ENCODE assay signal across 8 cellular contexts in genomic region chr11:67353317-67354313, GRCh38. TPM values are rescaled to one million over a fixed set of nuclear protein-coding genes. Genes with fewer than 3 reads are reported as not detected.
DNase-seq lines count a peak whose midpoint lies in the region; ATAC-seq, FAIRE-seq and TF ChIP-seq lines count a peak whose summit lies in the region.

POLD4 (minus strand) TSS chr11:67353546; CDS start chr11:67353399, 147 bp downstream.

- H3K4me3 Mint-ChIP-seq in activated naive CD8-positive, alpha-beta T cell treated with anti-CD3 and anti-CD28 coated beads, Interleukin-2, amount 50 U/mL, for 24 hours = peak within 1 kb of the TSS; percentile 96

- H4K12ac ChIP-seq in trophoblast cell (ENCODE audit: low read depth, low read length) = peak within 1 kb of the TSS; percentile 72

- peak within 1 kb of the TSS; percentile 66 for H2BK120ac ChIP-seq in trophoblast cell (ENCODE audit: insufficient read depth, low read length, poor library complexity)

- peak; percentile 92 to 96 for TF ChIP-seq EP300 in tibial nerve (IDR thresholded peaks at IDR 0.05)

- TF ChIP-seq CTCF in cardiac muscle cell (IDR thresholded peaks at IDR 0.05; ENCODE audit: low read depth, low read length) (no peak), tibial nerve (IDR thresholded peaks at IDR 0.05) (peak in 2 of 5 experiments; percentile 8 to 47)

- H2AFZ ChIP-seq in trophoblast cell (ENCODE audit: insufficient read depth, low read length, poor library complexity) = peak within 1 kb of the TSS; percentile 61

- peaks cover 74% of the 10 kb centered on the region for H3K4me1 Mint-ChIP-seq in activated naive CD8-positive, alpha-beta T cell treated with anti-CD3 and anti-CD28 coated beads, Interleukin-2, amount 50 U/mL, for 24 hours

- no peaks in the 10 kb centered on the region for H3K9me3 Mint-ChIP-seq in activated naive CD8-positive, alpha-beta T cell treated with anti-CD3 and anti-CD28 coated beads, Interleukin-2, amount 50 U/mL, for 24 hours

- peak within 1 kb of the TSS; percentile 78 for H2BK12ac ChIP-seq in trophoblast cell (ENCODE audit: low read length)

- TF ChIP-seq POLR2A in GM12892 (IDR thresholded peaks at IDR 0.05; ENCODE audit: low read depth, low read length) (peak; percentile 90), tibial nerve (IDR thresholded peaks at IDR 0.05) (peak; percentile 83 to 90)

- H3K27ac ChIP-seq in cardiac muscle cell (peak within 1 kb of the TSS; percentile 91), trophoblast cell (ENCODE audit: low read depth, low read length) (peak within 1 kb of the TSS; percentile 91), tibial nerve (peak within 1 kb of the TSS; percentile 94 to 99 (median 98))

- H3K36me3 Mint-ChIP-seq in activated naive CD8-positive, alpha-beta T cell treated with anti-CD3 and anti-CD28 coated beads, Interleukin-2, amount 50 U/mL, for 24 hours (ENCODE audit: low read depth) = no peaks in the 10 kb centered on the region

- no peaks in the 10 kb centered on the region for H3K27me3 Mint-ChIP-seq in activated naive CD8-positive, alpha-beta T cell treated with anti-CD3 and anti-CD28 coated beads, Interleukin-2, amount 50 U/mL, for 24 hours

- H3K9me3 ChIP-seq in cardiac muscle cell (ENCODE audit: low read depth) = no peaks in the 10 kb centered on the region
- no peaks in the 10 kb centered on the region for H3K9me3 ChIP-seq in trophoblast cell (ENCODE audit: insufficient read depth, low read depth, low read length)
- H3K9me3 ChIP-seq in tibial nerve = no peaks in the 10 kb centered on the region

- peaks cover 10% of the 10 kb centered on the region for H3K4me1 ChIP-seq in cardiac muscle cell (ENCODE audit: low read depth)
- peaks cover 18 to 25% of the 10 kb centered on the region in 2 experiments for H3K4me1 ChIP-seq in trophoblast cell (ENCODE audit: control insufficient read depth in 1 of 2, insufficient read depth in 2 of 2, low read length in 2 of 2)
- peaks cover 4 to 85% (median 68%) of the 10 kb centered on the region in 4 donors for H3K4me1 ChIP-seq in tibial nerve

- H4K91ac ChIP-seq in trophoblast cell (ENCODE audit: low read depth, low read length) = peak within 1 kb of the TSS; percentile 93

- H3K27me3 ChIP-seq in cardiac muscle cell = no peaks in the 10 kb centered on the region
- no peaks in the 10 kb centered on the region for H3K27me3 ChIP-seq in trophoblast cell (ENCODE audit: insufficient read depth, low read length)
- no peaks in the 10 kb centered on the region for H3K27me3 ChIP-seq in tibial nerve

- H3K4me2 ChIP-seq in trophoblast cell (ENCODE audit: low read length) = peak within 1 kb of the TSS; percentile 87

- peak within 1 kb of the TSS; percentile 77 for H3K4ac ChIP-seq in trophoblast cell (ENCODE audit: low read depth, low read length)

- peak within 1 kb of the TSS; percentile 76 for H2BK5ac ChIP-seq in trophoblast cell (ENCODE audit: low read depth, low read length, poor library complexity)

- H3K18ac ChIP-seq in trophoblast cell (ENCODE audit: low read length) = peak within 1 kb of the TSS; percentile 61

- FAIRE-seq in GM12892 (lab: Jason Lieb, UNC) = peak; percentile 99

- peak within 1 kb of the TSS; percentile 87 for H4K8ac ChIP-seq in trophoblast cell (ENCODE audit: low read depth, low read length)

- H3K36me3 ChIP-seq in cardiac muscle cell (no peaks in the 10 kb centered on the region), trophoblast cell (ENCODE audit: control insufficient read depth in 1 of 2, insufficient read depth in 2 of 2, low read length in 2 of 2) (no peaks in the 10 kb centered on the region), tibial nerve (no peaks in the 10 kb centered on the region)

- H3K9ac ChIP-seq in trophoblast cell (ENCODE audit: low read length) = peak within 1 kb of the TSS; percentile 71

- H3K79me2 ChIP-seq in trophoblast cell (ENCODE audit: control insufficient read depth, insufficient read depth, low read length, poor library complexity) = peaks cover 9% of the 10 kb centered on the region

- DNase-seq in GM12892 (ENCODE audit: insufficient read length) (peak; percentile 96), NCI-H1436 (lab: John Stamatoyannopoulos, UW) (peak; percentile 88), SW480 (ENCODE audit: low spot score) (peak; percentile 95), cardiac muscle cell (ENCODE audit: low read depth in 1 of 2, low spot score in 1 of 2) (peak; percentile 97 to 99), trophoblast cell (peak; percentile 92 to 93), tibial nerve (ENCODE audit: low spot score in 2 of 2) (peak; percentile 98 to 99)
- DNase-seq in activated naive CD8-positive, alpha-beta T cell treated with anti-CD3 and anti-CD28 coated beads, Interleukin-2, amount 50 U/mL, for 24 hours = peak; percentile 98

- peak within 1 kb of the TSS; percentile 86 for H2AK5ac ChIP-seq in trophoblast cell (ENCODE audit: low read length)

- H3K79me1 ChIP-seq in trophoblast cell (ENCODE audit: low read length) = peaks cover 19% of the 10 kb centered on the region

- H3K4me3 ChIP-seq in cardiac muscle cell (peak within 1 kb of the TSS; percentile 67), trophoblast cell (ENCODE audit: low read depth, low read length) (peak within 1 kb of the TSS; percentile 80), tibial nerve (peak within 1 kb of the TSS; percentile 46 to 84 (median 65))

- WGBS in trophoblast cell (ENCODE audit: extremely low coverage, insufficient coverage, insufficient read length) = no CpG with 5 or more reads among the region's 42 CpGs
- WGBS in tibial nerve, 2 donors = 3 to 5% methylated on average over 34 to 37 of the region's 42 CpGs

- peak within 1 kb of the TSS; percentile 80 for H3K14ac ChIP-seq in trophoblast cell (ENCODE audit: low read length)

- peak within 1 kb of the TSS; percentile 6 for H3K23ac ChIP-seq in trophoblast cell (ENCODE audit: low read length)

- ATAC-seq in HG02840 (IDR thresholded peaks at IDR 0.05; ENCODE audit: low FRiP score, unreplicated experiment) = peak; percentile 72
- ATAC-seq in activated naive CD8-positive, alpha-beta T cell treated with anti-CD3 and anti-CD28 coated beads, Interleukin-2, amount 50 U/mL, for 24 hours = peak; percentile 87

- peak within 1 kb of the TSS; percentile 97 for H3K27ac Mint-ChIP-seq in activated naive CD8-positive, alpha-beta T cell treated with anti-CD3 and anti-CD28 coated beads, Interleukin-2, amount 50 U/mL, for 24 hours

RNA-seq across cellular contexts. Expression of gene POLD4, which starts in this region (rescaled TPM):
- 75.6 TPM for polyA plus RNA-seq in GM12892 (2012; ENCODE audit: missing spikeins)
- total RNA-seq in cardiac muscle cell = 64.4 and 74.9 TPM in 2 replicates
- polyA plus RNA-seq in cardiac muscle cell = 49.8 and 51.9 TPM in 2 replicates
- 45.2 and 45.7 TPM in 2 replicates for polyA plus RNA-seq in trophoblast cell (2013)
- total RNA-seq in tibial nerve = 100 to 1,000 TPM in 1 of 4 donors, 10 to 100 TPM in 3; 70.8 to 154 (median 88.5) TPM

Comparison
In these comparisons a context has a peak if more than half of its experiments do, and no peak if none do; other contexts are left out.
1. Peak in every context shown above with its lines: DNase-seq, ATAC-seq, H3K4me3 ChIP-seq and H3K27ac ChIP-seq.